Comparison of ENCODE assay signal across 8 cellular contexts in genomic region chr1:155562581-155563376, GRCh38. TPM values are rescaled to one million over a fixed set of nuclear protein-coding genes. Genes with fewer than 3 reads are reported as not detected.
A peak's percentile ranks its signal among the peaks of the same experiment; 100 is the strongest.
DNase-seq lines count a peak whose midpoint lies in the region; ATAC-seq, FAIRE-seq and TF ChIP-seq lines count a peak whose summit lies in the region.

TSS of gene ASH1L (minus strand) at chr1:155562803. CDS start at chr1:155521519, 41,284 bp downstream.

- peak; percentile 95 for FAIRE-seq in GM12892 (lab: Jason Lieb, UNC)

- TF ChIP-seq POLR2A in GM12892 (IDR thresholded peaks at IDR 0.05; ENCODE audit: low read depth, low read length) (peak; percentile 97), upper lobe of left lung (IDR thresholded peaks at IDR 0.05) (peak; percentile 92 to 97 (median 94))

- H3K27ac ChIP-seq in heart right ventricle (peak within 1 kb of the TSS; percentile 92 to 100 (median 98)), upper lobe of left lung (peak within 1 kb of the TSS; percentile 97 to 98 (median 98))

- 0 to 1% methylated on average over 73 to 74 of the region's 87 CpGs for WGBS in heart right ventricle, 2 donors
- 0% methylated on average over 36 to 40 of the region's 87 CpGs for WGBS in upper lobe of left lung, 2 donors

- TF ChIP-seq CTCF in heart right ventricle (IDR thresholded peaks at IDR 0.05) (no peak), upper lobe of left lung (IDR thresholded peaks at IDR 0.05) (peak in 5 of 6 experiments; percentile 16 to 63 (median 39))

- H3K36me3 ChIP-seq in heart right ventricle, result peaks cover 0 to 18% (median 0%) of the 10 kb centered on the region in 9 donors
- no peaks in the 10 kb centered on the region for H3K36me3 ChIP-seq in upper lobe of left lung

- H3K4me1 ChIP-seq in heart right ventricle (peaks cover 8 to 47% (median 39%) of the 10 kb centered on the region in 9 donors), upper lobe of left lung (peaks cover 29 to 43% (median 32%) of the 10 kb centered on the region in 4 donors)

- ATAC-seq in HG02870 (IDR thresholded peaks at IDR 0.05; ENCODE audit: unreplicated experiment) (peak; percentile 73), heart right ventricle (peak; percentile 94 to 97 (median 96)), upper lobe of left lung (ENCODE audit: low FRiP score in 2 of 2) (peak; percentile 96 to 97)

- DNase-seq in GM12892 (ENCODE audit: insufficient read length) (peak; percentile 77), NCI-H1694 (lab: John Stamatoyannopoulos, UW) (peak; percentile 96), amniotic epithelial cell (ENCODE audit: low read depth) (peak; percentile 88), heart right ventricle (peak; percentile 94 to 97), posterior vena cava (ENCODE audit: low spot score) (peak; percentile 98), upper lobe of left lung (peak; percentile 94 to 98)

- no peaks in the 10 kb centered on the region for H3K27me3 ChIP-seq in heart right ventricle
- no peaks in the 10 kb centered on the region for H3K27me3 ChIP-seq in upper lobe of left lung

- H3K9me3 ChIP-seq in heart right ventricle, result no peaks in the 10 kb centered on the region
- no peaks in the 10 kb centered on the region for H3K9me3 ChIP-seq in upper lobe of left lung

- H3K4me3 ChIP-seq in heart right ventricle (peak within 1 kb of the TSS; percentile 91 to 98 (median 96)), upper lobe of left lung (peak within 1 kb of the TSS; percentile 63 to 92 (median 82))

- intact Hi-C loops in T-helper 1 cell treated with Interleukin-12 subunit alpha and Interleukin-12 subunit beta and Interleukin-4 antibody, amounts not matched to agents 30 ng/mL and 1 ng/mL, for 36 hours (cut with micrococcal nuclease), result loop anchor here (1.0 to 10.0 kb wide), 7 partner anchors 26 to 295 kb away; partner anchors contain the start of genes CLK2, FDPS, GON4L and HCN3
- intact Hi-C loops in heart right ventricle (cut with DNase I), result loop anchor here in 1 of 10 donors (2.0 kb wide), 1 partner anchor 184 kb away; no protein-coding TSS in a partner anchor
- intact Hi-C loops in posterior vena cava (cut with DNase I), result no loop called here

- TF ChIP-seq EP300 in upper lobe of left lung (IDR thresholded peaks at IDR 0.05), result peak in 1 of 4 donors; percentile 11

RNA-seq across cellular contexts. Expression of gene ASH1L, which starts in this region (rescaled TPM):
- polyA plus RNA-seq in GM12892 (2012; ENCODE audit: missing spikeins), result 15.1 TPM
- total RNA-seq in T-helper 1 cell treated with Interleukin-12 subunit alpha and Interleukin-12 subunit beta and Interleukin-4 antibody, amounts not matched to agents 30 ng/mL and 1 ng/mL, for 36 hours, result 55.0 and 55.2 TPM in 2 replicates
- total RNA-seq in heart right ventricle, result 10 to 100 TPM; 42.0 to 56.8 (median 48.2) TPM
- polyA plus RNA-seq in heart right ventricle, result 10 to 100 TPM in 1 of 2 donors, 1 to 10 TPM in 1; 5.1 to 10.9 TPM
- total RNA-seq in posterior vena cava, result 10 to 100 TPM; 66.7 to 67.4 TPM
- 10 to 100 TPM; 43.5 to 68.8 (median 55.1) TPM for total RNA-seq in upper lobe of left lung

Comparison
In these comparisons a context has a peak if more than half of its experiments do, and no peak if none do; other contexts are left out.
1. Peak in every context shown above with its lines: DNase-seq, ATAC-seq, H3K4me3 ChIP-seq and H3K27ac ChIP-seq.
2. CTCF ChIP-seq: peak in upper lobe of left lung (5 of 6); none in heart right ventricle (0 of 9).